ENCODE assay signal across 15 cellular contexts in the genomic region with DNA sequence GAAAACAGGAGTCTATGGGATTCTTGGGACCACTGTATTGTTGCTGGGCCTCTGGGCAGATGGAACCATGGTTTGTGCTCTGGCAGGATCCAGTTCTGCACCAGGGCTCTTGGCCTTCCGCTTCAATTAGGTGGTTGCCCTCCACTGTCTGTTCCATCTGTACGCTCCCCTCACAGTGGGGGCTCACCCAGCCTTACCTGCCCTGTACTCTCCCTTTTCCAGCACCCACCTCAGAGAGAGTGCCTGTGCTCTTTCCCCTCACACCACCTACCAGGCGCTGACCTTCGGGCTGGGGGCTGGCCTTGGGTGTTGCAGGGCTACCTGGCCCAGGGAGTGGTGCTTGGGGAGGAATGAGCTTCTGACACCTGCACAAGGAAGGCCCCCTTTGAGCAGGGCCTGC. TPM values are rescaled to one million over a fixed set of nuclear protein-coding genes. Genes with fewer than 3 reads are reported as not detected.
DNase-seq lines count a peak whose midpoint lies in the region; ATAC-seq and TF ChIP-seq lines count a peak whose summit lies in the region.
"Had no signal": no experiment of that assay in that cellular context is flagged by ENCODE, and none has a peak within 500 bp of the region (broad histone marks: within the 10 kb centered on the region; RNA-seq: fewer than 3 reads in every experiment).

No MANE protein-coding gene starts in this region.

- 99% methylated on average over 4 of the region's 4 CpGs for WGBS in right cardiac atrium
- 96 to 98% methylated on average over 4 of the region's 4 CpGs for WGBS in sigmoid colon, 2 donors

- H3K27ac ChIP-seq in right cardiac atrium (ENCODE audit: low read length) = no peak overlapping the region
- no peak overlapping the region for H3K27ac ChIP-seq in left ventricle myocardium inferior (replicated peaks)
- H3K27ac ChIP-seq in RWPE1 = peak overlapping the region; percentile 7; the same call in 1 of the 2 replicates
- H3K27ac ChIP-seq in sigmoid colon = peak overlapping the region in 3 of 4 donors; percentile 4 to 43 (median 23)

- TF ChIP-seq POLR2A in sigmoid colon (IDR thresholded peaks at IDR 0.05) = no peak

- TF ChIP-seq CTCF in left ventricle myocardium inferior (IDR thresholded peaks at IDR 0.05; ENCODE audit: borderline replicate concordance) (no peak), RWPE1 (conservative IDR thresholded peaks at IDR 0.05; ENCODE audit: low read depth) (no peak), glutamatergic neuron (IDR thresholded peaks at IDR 0.05; ENCODE audit: partially characterized antibody, unreplicated experiment) (no peak), sigmoid colon (IDR thresholded peaks at IDR 0.05) (no peak)

- no peak overlapping the region for H3K4me3 Mint-ChIP-seq in glutamatergic neuron (ENCODE audit: unreplicated experiment)
- H3K4me3 Mint-ChIP-seq: CD4-positive, alpha-beta T cell; HFFc6 had no signal

- peaks cover 2% of the 10 kb centered on the region for H3K27me3 Mint-ChIP-seq in glutamatergic neuron (ENCODE audit: unreplicated experiment)
- H3K27me3 Mint-ChIP-seq: CD4-positive, alpha-beta T cell had no signal

- no peak for TF ChIP-seq EP300 in sigmoid colon (IDR thresholded peaks at IDR 0.05)

- H3K27me3 ChIP-seq in right cardiac atrium (ENCODE audit: control insufficient read depth, insufficient read depth) (no peaks in the 10 kb centered on the region), left ventricle myocardium inferior (ENCODE audit: low read depth) (no peaks in the 10 kb centered on the region), sigmoid colon (no peaks in the 10 kb centered on the region)

- peak; percentile 22 to 50 for ATAC-seq in right cardiac atrium

- POLR2A ChIA-PET in RWPE1 (lab: Yijun Ruan, JAX; ENCODE audit: low non-redundant PET) = no interaction called here

- peaks cover 6% of the 10 kb centered on the region for H3K9me3 Mint-ChIP-seq in glutamatergic neuron (ENCODE audit: unreplicated experiment)
- H3K9me3 Mint-ChIP-seq: CD4-positive, alpha-beta T cell; HFFc6; IgD-negative memory B cell had no signal

- H3K36me3 ChIP-seq in left ventricle myocardium inferior (no peaks in the 10 kb centered on the region), sigmoid colon (peaks cover 0 to 8% (median 0%) of the 10 kb centered on the region in 4 donors)

- H3K36me3 Mint-ChIP-seq in glutamatergic neuron (ENCODE audit: unreplicated experiment) = peaks cover 16% of the 10 kb centered on the region

- H3K4me1 ChIP-seq in right cardiac atrium (ENCODE audit: control insufficient read depth, insufficient read depth, low read length) = peaks cover 7% of the 10 kb centered on the region
- H3K4me1 ChIP-seq in left ventricle myocardium inferior = peaks cover 18% of the 10 kb centered on the region
- H3K4me1 ChIP-seq in sigmoid colon = peaks cover 0 to 22% (median 17%) of the 10 kb centered on the region in 4 donors

- H3K4me3 ChIP-seq in right cardiac atrium (ENCODE audit: low read length) = no peak overlapping the region
- H3K4me3 ChIP-seq in left ventricle myocardium inferior = no peak overlapping the region
- H3K4me3 ChIP-seq in sigmoid colon = no peak overlapping the region

- CTCF ChIA-PET in RWPE1 (lab: Yijun Ruan, JAX) = no interaction called here

- intact Hi-C loops in right cardiac atrium (cut with DNase I) = no loop called here
- intact Hi-C loops in left ventricle myocardium inferior (cut with micrococcal nuclease) = no loop called here
- intact Hi-C loops in sigmoid colon (cut with DNase I) = no loop called here

- DNase-seq in right cardiac atrium (no peak), left ventricle myocardium inferior (no peak), RWPE1 (ENCODE audit: low spot score) (no peak), glutamatergic neuron (no peak), sigmoid colon (no peak), putamen (ENCODE audit: low spot score) (no peak), A172 (ENCODE audit: low spot score) (no peak), 8988T (no peak)
- DNase-seq: CD4-positive, alpha-beta T cell; DMS79; GOT3; HFFc6; NCI-H1930 had no signal

- peaks cover 13% of the 10 kb centered on the region for H3K4me1 Mint-ChIP-seq in glutamatergic neuron (ENCODE audit: low read depth, unreplicated experiment)

- H3K9me3 ChIP-seq in right cardiac atrium (ENCODE audit: control insufficient read depth, low read length) (no peaks in the 10 kb centered on the region), left ventricle myocardium inferior (replicated peaks) (no peaks in the 10 kb centered on the region), sigmoid colon (no peaks in the 10 kb centered on the region)

- H3K27ac Mint-ChIP-seq in glutamatergic neuron (ENCODE audit: unreplicated experiment) = peak overlapping the region; percentile 14
- H3K27ac Mint-ChIP-seq: CD4-positive, alpha-beta T cell; IgD-negative memory B cell had no signal

RNA-seq across cellular contexts. Expression of gene PKNOX1, which starts 7.5 kb away (rescaled TPM):
- total RNA-seq in right cardiac atrium (1 to 10 TPM; 4.5 to 9.0 (median 7.8) TPM), left ventricle myocardium inferior (9.7 TPM), glutamatergic neuron (ENCODE audit: unreplicated experiment) (28.7 TPM), sigmoid colon (10 to 100 TPM in 3 of 4 donors, 1 to 10 TPM in 1; 9.6 to 19.4 (median 14.0) TPM)
- polyA plus RNA-seq in right cardiac atrium (3.7 TPM), sigmoid colon (1 to 10 TPM; 3.6 to 8.5 (median 8.1) TPM)
- 17.3 and 19.1 TPM in 2 replicates for total RNA-seq in A172 (2014; rRNA removed; shearing (Covaris generic))

RNA-seq across cellular contexts. Expression of gene ERVH48-1, which starts 56.4 kb away (rescaled TPM):
- not detected for total RNA-seq in right cardiac atrium
- 0.07 TPM for polyA plus RNA-seq in right cardiac atrium
- not detected for total RNA-seq in left ventricle myocardium inferior
- total RNA-seq in glutamatergic neuron (ENCODE audit: unreplicated experiment) = 0.59 TPM
- not detected for total RNA-seq in sigmoid colon
- polyA plus RNA-seq in sigmoid colon = under 1 TPM in 1 of 3 donors, not detected in 2; 0.07 TPM
- not detected in 2 replicates for total RNA-seq in A172 (2014; rRNA removed; shearing (Covaris generic))
- total RNA-seq: HFFc6, RPMI7951 had no signal
- polyA plus RNA-seq: IgD-negative memory B cell had no signal

Comparison
In these comparisons a context has a peak if more than half of its experiments do, and no peak if none do; other contexts are left out.
1. H3K27ac ChIP-seq: peak in RWPE1 (single experiment) and sigmoid colon (3 of 4); none in right cardiac atrium (single experiment) and left ventricle myocardium inferior (single experiment).